Comparison of ENCODE assay signal across 18 cellular contexts in genomic region chr21:38937286-38937790, GRCh38.
"Had no signal": no experiment of that assay in that cellular context is flagged by ENCODE, and none has a peak within 500 bp of the region (broad histone marks: within the 10 kb centered on the region; RNA-seq: fewer than 3 reads in every experiment).

No MANE protein-coding gene starts in this region.

- DNase-seq: activated CD4-positive, alpha-beta T cell treated with anti-CD3 and anti-CD28 coated beads for 1 hour; activated CD4-positive, alpha-beta T cell treated with anti-CD3 and anti-CD28 coated beads, Interleukin-2, amount 50 U/mL, for 48 hours; activated naive CD4-positive, alpha-beta T cell treated with Interleukin-2 at 50 U/mL for 16 hours; effector memory CD8-positive, alpha-beta T cell; foreskin fibroblast; left cardiac atrium; naive thymus-derived CD8-positive, alpha-beta T cell; sigmoid colon; stimulated activated CD4-positive, alpha-beta T cell treated with anti-CD3 and anti-CD28 coated beads, Interleukin-4, amount 100 ng/mL, for 4 hours; stimulated activated naive B cell treated with anti-CD40 and anti-IgM and Interleukin-4, amounts not matched to agents 10 μg/mL and 1 μg/mL and 100 μg/mL, for 72 hours; substantia nigra had no signal

- H3K4me3 ChIP-seq: ascending aorta, sigmoid colon, tibial nerve, vagina had no signal

- H3K9me3 Mint-ChIP-seq: activated T-helper 1 cell treated with anti-CD3 and anti-CD28 coated beads, Interleukin-12 subunit alpha, Interleukin-12 subunit beta, Interleukin-2, Interleukin-4 antibody, amounts not matched to agents 30 ng/mL and 10 ng/mL and 1 ng/mL, durations not matched to agents 14 hours and 24 hours and 36 hours; effector memory CD8-positive, alpha-beta T cell; T-helper 1 cell treated with Interleukin-12 subunit alpha and Interleukin-12 subunit beta and Interleukin-4 antibody, amounts not matched to agents 30 μg/mL and 1 μg/mL, for 36 hours had no signal

- H3K36me3 Mint-ChIP-seq: naive thymus-derived CD8-positive, alpha-beta T cell; stimulated activated naive B cell treated with anti-CD40 and anti-IgM and Interleukin-4, amounts not matched to agents 10 μg/mL and 1 μg/mL and 100 μg/mL, for 72 hours had no signal

- H3K27ac ChIP-seq: ascending aorta, sigmoid colon, tibial nerve, vagina, VCaP had no signal

- H3K27me3 ChIP-seq: ascending aorta, sigmoid colon, tibial nerve, vagina had no signal

- H3K4me1 ChIP-seq: ascending aorta, sigmoid colon, tibial nerve, vagina had no signal

- ATAC-seq: left cardiac atrium had no signal

- H3K27ac Mint-ChIP-seq: dendritic cell treated with granulocyte-macrophage colony-stimulating factor and Interleukin-4, amounts not matched to agents 40 ng/mL and 50 ng/mL, for 4 days had no signal

- H3K9me3 ChIP-seq: ascending aorta, sigmoid colon, tibial nerve, vagina had no signal

- H3K36me3 ChIP-seq: ascending aorta, sigmoid colon, tibial nerve, vagina had no signal

- H3K4me3 Mint-ChIP-seq: activated T-helper 1 cell treated with anti-CD3 and anti-CD28 coated beads, Interleukin-12 subunit alpha, Interleukin-12 subunit beta, Interleukin-2, Interleukin-4 antibody, amounts not matched to agents 30 ng/mL and 10 ng/mL and 1 ng/mL, durations not matched to agents 14 hours and 24 hours and 36 hours; dendritic cell treated with granulocyte-macrophage colony-stimulating factor and Interleukin-4, amounts not matched to agents 40 ng/mL and 50 ng/mL, for 4 days; effector memory CD8-positive, alpha-beta T cell; naive thymus-derived CD8-positive, alpha-beta T cell; stimulated activated naive B cell treated with anti-CD40 and anti-IgM and Interleukin-4, amounts not matched to agents 10 μg/mL and 1 μg/mL and 100 μg/mL, for 72 hours had no signal
